ENCODE assay signal across 23 cellular contexts in genomic region chr4:7172946-7173345, GRCh38.
"Had no signal": no experiment of that assay in that cellular context is flagged by ENCODE, and none has a peak within 500 bp of the region (broad histone marks: within the 10 kb centered on the region; RNA-seq: fewer than 3 reads in every experiment).

No MANE protein-coding gene starts in this region.

- H3K27me3 ChIP-seq: brain microvascular endothelial cell, dorsolateral prefrontal cortex, esophagus muscularis mucosa, gastrocnemius medialis, right lobe of liver had no signal

- DNase-seq: activated CD4-positive, alpha-beta T cell treated with anti-CD3 and anti-CD28 coated beads for 36 hours; activated CD4-positive, alpha-beta T cell treated with anti-CD3 and anti-CD28 coated beads, Interleukin-2, amount 50 U/mL, for 4 hours; activated CD8-positive, alpha-beta memory T cell treated with anti-CD3 and anti-CD28 coated beads, Interleukin-2, amount 50 U/mL, for 48 hours; activated gamma-delta T cell; activated naive CD4-positive, alpha-beta T cell treated with anti-CD3 and anti-CD28 coated beads, Interleukin-2, amount 50 U/mL, for 16 hours; activated T-cell treated with anti-CD3 and anti-CD28 coated beads, Interleukin-2, amount 50 U/mL, for 72 hours; brain microvascular endothelial cell; central memory CD4-positive, alpha-beta T cell; hippocampal formation; left ventricle myocardium superior; mammary epithelial cell; natural killer cell; occipital lobe; right lobe of liver; stimulated activated CD4-positive, alpha-beta T cell treated with anti-CD3 and anti-CD28 coated beads, Interleukin-2, amount 100 ng/mL, for 48 hours; stimulated activated CD8-positive, alpha-beta memory T cell treated with anti-CD3 and anti-CD28 coated beads, Interleukin-4, amount 100 ng/mL, for 48 hours; stimulated activated naive CD4-positive, alpha-beta T cell; T-helper 1 cell had no signal

- H3K9me3 ChIP-seq: esophagus muscularis mucosa, gastrocnemius medialis, right lobe of liver, thoracic aorta had no signal

- H3K4me3 ChIP-seq: dorsolateral prefrontal cortex, esophagus muscularis mucosa, gastrocnemius medialis, right lobe of liver, smooth muscle cell, thoracic aorta had no signal

- H3K36me3 ChIP-seq: brain microvascular endothelial cell, esophagus muscularis mucosa, gastrocnemius medialis, right lobe of liver, thoracic aorta had no signal

- H3K4me2 ChIP-seq: smooth muscle cell had no signal

- H3K4me1 ChIP-seq: esophagus muscularis mucosa, gastrocnemius medialis, right lobe of liver had no signal

- H3K27ac ChIP-seq: brain microvascular endothelial cell, dorsolateral prefrontal cortex, esophagus muscularis mucosa, gastrocnemius medialis, right lobe of liver, thoracic aorta had no signal
